In the genomic region with DNA sequence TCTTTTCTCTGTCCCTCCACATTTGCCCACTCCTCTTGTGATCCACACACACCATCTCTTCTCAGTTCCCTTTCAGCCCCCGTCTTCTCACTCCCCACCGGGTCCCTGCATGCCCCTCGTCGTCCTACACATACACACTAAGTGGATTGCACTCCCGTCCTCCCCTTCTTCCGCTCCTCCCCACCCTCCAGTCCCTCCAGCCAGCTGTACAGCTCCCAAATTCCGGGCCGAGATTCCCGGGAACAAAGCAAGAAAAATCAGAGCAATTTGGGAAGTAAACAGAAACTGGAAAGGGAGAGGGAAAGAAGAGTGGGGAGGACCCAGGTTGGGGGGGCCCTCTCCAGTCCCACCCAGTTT, we compare ENCODE assay signal across 2 cellular contexts.
TF ChIP-seq lines count a peak whose summit lies in the region.

No MANE protein-coding gene starts in this region.

TF ChIP-seq in A549, 52 proteins besides CTCF, POLR2A, EP300 and RAD21 (continued from another document):
- TF ChIP-seq, protein P1, sequence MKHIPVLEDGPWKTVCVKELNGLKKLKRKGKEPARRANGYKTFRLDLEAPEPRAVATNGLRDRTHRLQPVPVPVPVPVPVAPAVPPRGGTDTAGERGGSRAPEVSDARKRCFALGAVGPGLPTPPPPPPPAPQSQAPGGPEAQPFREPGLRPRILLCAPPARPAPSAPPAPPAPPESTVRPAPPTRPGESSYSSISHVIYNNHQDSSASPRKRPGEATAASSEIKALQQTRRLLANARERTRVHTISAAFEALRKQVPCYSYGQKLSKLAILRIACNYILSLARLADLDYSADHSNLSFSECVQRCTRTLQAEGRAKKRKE (CRISPR knock-in tag; IDR thresholded peaks at IDR 0.05; ENCODE audit: low read depth): no peak
- TF ChIP-seq MAFK (IDR thresholded peaks at IDR 0.05; ENCODE audit: partially characterized antibody) (no peak), RCOR1 (IDR thresholded peaks at IDR 0.05; ENCODE audit: low read depth, low read length) (no peak), HEYL (CRISPR knock-in tag; IDR thresholded peaks at IDR 0.05) (no peak), NPAS2 (CRISPR knock-in tag; IDR thresholded peaks at IDR 0.05; ENCODE audit: borderline replicate concordance) (no peak), ZC3H11A (IDR thresholded peaks at IDR 0.05) (no peak), ESRRA (IDR thresholded peaks at IDR 0.05; ENCODE audit: borderline replicate concordance, low read length) (no peak), HOXB13 (CRISPR knock-in tag; IDR thresholded peaks at IDR 0.05; ENCODE audit: low read depth) (no peak), POLR2AphosphoS2 (conservative IDR thresholded peaks at IDR 0.05; ENCODE audit: low read length) (no peak), BHLHE40 (IDR thresholded peaks at IDR 0.05; ENCODE audit: low read depth, low read length) (no peak), GATA3 (IDR thresholded peaks at IDR 0.05; ENCODE audit: borderline replicate concordance) (no peak)
- TF ChIP-seq, protein P2, sequence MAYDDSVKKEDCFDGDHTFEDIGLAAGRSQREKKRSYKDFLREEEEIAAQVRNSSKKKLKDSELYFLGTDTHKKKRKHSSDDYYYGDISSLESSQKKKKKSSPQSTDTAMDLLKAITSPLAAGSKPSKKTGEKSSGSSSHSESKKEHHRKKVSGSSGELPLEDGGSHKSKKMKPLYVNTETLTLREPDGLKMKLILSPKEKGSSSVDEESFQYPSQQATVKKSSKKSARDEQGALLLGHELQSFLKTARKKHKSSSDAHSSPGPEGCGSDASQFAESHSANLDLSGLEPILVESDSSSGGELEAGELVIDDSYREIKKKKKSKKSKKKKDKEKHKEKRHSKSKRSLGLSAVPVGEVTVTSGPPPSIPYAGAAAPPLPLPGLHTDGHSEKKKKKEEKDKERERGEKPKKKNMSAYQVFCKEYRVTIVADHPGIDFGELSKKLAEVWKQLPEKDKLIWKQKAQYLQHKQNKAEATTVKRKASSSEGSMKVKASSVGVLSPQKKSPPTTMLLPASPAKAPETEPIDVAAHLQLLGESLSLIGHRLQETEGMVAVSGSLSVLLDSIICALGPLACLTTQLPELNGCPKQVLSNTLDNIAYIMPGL (CRISPR knock-in tag; IDR thresholded peaks at IDR 0.05; ENCODE audit: borderline replicate concordance): no peak
- TF ChIP-seq, protein P3, sequence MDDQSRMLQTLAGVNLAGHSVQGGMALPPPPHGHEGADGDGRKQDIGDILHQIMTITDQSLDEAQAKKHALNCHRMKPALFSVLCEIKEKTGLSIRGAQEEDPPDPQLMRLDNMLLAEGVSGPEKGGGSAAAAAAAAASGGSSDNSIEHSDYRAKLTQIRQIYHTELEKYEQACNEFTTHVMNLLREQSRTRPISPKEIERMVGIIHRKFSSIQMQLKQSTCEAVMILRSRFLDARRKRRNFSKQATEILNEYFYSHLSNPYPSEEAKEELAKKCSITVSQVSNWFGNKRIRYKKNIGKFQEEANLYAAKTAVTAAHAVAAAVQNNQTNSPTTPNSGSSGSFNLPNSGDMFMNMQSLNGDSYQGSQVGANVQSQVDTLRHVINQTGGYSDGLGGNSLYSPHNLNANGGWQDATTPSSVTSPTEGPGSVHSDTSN (IDR thresholded peaks at IDR 0.05): no peak
TF ChIP-seq in A549: peak in this region for 0.

TF ChIP-seq in HEK293, 187 proteins besides CTCF, POLR2A, EP300 and RAD21 (continued from another document and continues in another):
- TF ChIP-seq, protein P4, sequence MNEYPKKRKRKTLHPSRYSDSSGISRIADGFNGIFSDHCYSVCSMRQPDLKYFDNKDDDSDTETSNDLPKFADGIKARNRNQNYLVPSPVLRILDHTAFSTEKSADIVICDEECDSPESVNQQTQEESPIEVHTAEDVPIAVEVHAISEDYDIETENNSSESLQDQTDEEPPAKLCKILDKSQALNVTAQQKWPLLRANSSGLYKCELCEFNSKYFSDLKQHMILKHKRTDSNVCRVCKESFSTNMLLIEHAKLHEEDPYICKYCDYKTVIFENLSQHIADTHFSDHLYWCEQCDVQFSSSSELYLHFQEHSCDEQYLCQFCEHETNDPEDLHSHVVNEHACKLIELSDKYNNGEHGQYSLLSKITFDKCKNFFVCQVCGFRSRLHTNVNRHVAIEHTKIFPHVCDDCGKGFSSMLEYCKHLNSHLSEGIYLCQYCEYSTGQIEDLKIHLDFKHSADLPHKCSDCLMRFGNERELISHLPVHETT (tag by site-specific recombination; IDR thresholded peaks at IDR 0.05): 0 out of 2 replicates have a peak, but pooled peaks have one; percentile 29
- TF ChIP-seq, protein P5, sequence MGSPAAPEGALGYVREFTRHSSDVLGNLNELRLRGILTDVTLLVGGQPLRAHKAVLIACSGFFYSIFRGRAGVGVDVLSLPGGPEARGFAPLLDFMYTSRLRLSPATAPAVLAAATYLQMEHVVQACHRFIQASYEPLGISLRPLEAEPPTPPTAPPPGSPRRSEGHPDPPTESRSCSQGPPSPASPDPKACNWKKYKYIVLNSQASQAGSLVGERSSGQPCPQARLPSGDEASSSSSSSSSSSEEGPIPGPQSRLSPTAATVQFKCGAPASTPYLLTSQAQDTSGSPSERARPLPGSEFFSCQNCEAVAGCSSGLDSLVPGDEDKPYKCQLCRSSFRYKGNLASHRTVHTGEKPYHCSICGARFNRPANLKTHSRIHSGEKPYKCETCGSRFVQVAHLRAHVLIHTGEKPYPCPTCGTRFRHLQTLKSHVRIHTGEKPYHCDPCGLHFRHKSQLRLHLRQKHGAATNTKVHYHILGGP (tag by site-specific recombination; IDR thresholded peaks at IDR 0.05): no peak
- TF ChIP-seq, protein P6, sequence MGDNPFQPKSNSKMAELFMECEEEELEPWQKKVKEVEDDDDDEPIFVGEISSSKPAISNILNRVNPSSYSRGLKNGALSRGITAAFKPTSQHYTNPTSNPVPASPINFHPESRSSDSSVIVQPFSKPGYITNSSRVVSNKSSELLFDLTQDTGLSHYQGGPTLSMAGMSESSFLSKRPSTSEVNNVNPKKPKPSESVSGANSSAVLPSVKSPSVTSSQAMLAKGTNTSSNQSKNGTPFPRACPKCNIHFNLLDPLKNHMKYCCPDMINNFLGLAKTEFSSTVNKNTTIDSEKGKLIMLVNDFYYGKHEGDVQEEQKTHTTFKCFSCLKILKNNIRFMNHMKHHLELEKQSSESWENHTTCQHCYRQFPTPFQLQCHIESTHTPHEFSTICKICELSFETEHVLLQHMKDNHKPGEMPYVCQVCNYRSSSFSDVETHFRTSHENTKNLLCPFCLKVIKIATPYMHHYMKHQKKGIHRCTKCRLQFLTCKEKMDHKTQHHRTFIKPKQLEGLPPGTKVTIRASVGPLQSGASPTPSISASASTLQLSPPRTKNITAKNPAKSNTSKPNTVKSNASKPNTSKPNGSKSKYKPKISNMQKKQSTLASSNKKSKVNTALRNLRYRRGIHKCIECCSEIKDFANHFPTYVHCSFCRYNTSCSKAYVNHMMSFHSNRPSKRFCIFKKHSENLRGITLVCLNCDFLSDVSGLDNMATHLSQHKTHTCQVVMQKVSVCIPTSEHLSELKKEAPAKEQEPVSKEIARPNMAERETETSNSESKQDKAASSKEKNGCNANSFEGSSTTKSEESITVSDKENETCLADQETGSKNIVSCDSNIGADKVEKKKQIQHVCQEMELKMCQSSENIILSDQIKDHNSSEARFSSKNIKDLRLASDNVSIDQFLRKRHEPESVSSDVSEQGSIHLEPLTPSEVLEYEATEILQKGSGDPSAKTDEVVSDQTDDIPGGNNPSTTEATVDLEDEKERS (tag by site-specific recombination; IDR thresholded peaks at IDR 0.05): no peak
- TF ChIP-seq ZBTB20 (tag by site-specific recombination; IDR thresholded peaks at IDR 0.05) (no peak), SALL2 (tag by site-specific recombination; IDR thresholded peaks at IDR 0.05; ENCODE audit: borderline replicate concordance) (no peak), ZNF658 (tag by site-specific recombination; IDR thresholded peaks at IDR 0.05) (no peak), SCRT2 (tag by site-specific recombination; IDR thresholded peaks at IDR 0.05) (no peak), ZFHX2 (tag by site-specific recombination; conservative IDR thresholded peaks at IDR 0.05) (peak; percentile 86), ZFP69B (tag by site-specific recombination; IDR thresholded peaks at IDR 0.05) (no peak), TCF7L2 (IDR thresholded peaks at IDR 0.05; ENCODE audit: borderline replicate concordance, low read depth, low read length) (no peak), ZNF792 (tag by site-specific recombination; IDR thresholded peaks at IDR 0.05) (no peak), ZSCAN30 (tag by site-specific recombination; IDR thresholded peaks at IDR 0.05) (no peak), ZNF394 (tag by site-specific recombination; IDR thresholded peaks at IDR 0.05; ENCODE audit: borderline replicate concordance) (no peak; the same call in 1 of the 2 replicates), GLI2 (tag by site-specific recombination; IDR thresholded peaks at IDR 0.05; ENCODE audit: borderline replicate concordance, low read depth) (no peak), ZBTB7A (tag by site-specific recombination; IDR thresholded peaks at IDR 0.05; ENCODE audit: low read depth) (no peak), ZNF248 (tag by site-specific recombination; IDR thresholded peaks at IDR 0.05) (no peak), ZNF311 (tag by site-specific recombination; IDR thresholded peaks at IDR 0.05; ENCODE audit: borderline replicate concordance) (no peak), ZNF747 (tag by site-specific recombination; IDR thresholded peaks at IDR 0.05) (no peak)
- TF ChIP-seq, protein P7, sequence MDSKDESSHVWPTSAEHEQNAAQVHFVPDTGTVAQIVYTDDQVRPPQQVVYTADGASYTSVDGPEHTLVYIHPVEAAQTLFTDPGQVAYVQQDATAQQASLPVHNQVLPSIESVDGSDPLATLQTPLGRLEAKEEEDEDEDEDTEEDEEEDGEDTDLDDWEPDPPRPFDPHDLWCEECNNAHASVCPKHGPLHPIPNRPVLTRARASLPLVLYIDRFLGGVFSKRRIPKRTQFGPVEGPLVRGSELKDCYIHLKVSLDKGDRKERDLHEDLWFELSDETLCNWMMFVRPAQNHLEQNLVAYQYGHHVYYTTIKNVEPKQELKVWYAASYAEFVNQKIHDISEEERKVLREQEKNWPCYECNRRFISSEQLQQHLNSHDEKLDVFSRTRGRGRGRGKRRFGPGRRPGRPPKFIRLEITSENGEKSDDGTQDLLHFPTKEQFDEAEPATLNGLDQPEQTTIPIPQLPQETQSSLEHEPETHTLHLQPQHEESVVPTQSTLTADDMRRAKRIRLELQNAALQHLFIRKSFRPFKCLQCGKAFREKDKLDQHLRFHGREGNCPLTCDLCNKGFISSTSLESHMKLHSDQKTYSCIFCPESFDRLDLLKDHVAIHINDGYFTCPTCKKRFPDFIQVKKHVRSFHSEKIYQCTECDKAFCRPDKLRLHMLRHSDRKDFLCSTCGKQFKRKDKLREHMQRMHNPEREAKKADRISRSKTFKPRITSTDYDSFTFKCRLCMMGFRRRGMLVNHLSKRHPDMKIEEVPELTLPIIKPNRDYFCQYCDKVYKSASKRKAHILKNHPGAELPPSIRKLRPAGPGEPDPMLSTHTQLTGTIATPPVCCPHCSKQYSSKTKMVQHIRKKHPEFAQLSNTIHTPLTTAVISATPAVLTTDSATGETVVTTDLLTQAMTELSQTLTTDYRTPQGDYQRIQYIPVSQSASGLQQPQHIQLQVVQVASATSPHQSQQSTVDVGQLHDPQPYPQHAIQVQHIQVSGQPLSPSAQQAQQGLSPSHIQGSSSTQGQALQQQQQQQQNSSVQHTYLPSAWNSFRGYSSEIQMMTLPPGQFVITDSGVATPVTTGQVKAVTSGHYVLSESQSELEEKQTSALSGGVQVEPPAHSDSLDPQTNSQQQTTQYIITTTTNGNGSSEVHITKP (tag by site-specific recombination; IDR thresholded peaks at IDR 0.05): 0 out of 2 replicates have a peak, but pooled peaks have one; percentile 22
- TF ChIP-seq, protein P8, sequence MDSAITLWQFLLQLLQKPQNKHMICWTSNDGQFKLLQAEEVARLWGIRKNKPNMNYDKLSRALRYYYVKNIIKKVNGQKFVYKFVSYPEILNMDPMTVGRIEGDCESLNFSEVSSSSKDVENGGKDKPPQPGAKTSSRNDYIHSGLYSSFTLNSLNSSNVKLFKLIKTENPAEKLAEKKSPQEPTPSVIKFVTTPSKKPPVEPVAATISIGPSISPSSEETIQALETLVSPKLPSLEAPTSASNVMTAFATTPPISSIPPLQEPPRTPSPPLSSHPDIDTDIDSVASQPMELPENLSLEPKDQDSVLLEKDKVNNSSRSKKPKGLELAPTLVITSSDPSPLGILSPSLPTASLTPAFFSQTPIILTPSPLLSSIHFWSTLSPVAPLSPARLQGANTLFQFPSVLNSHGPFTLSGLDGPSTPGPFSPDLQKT (IDR thresholded peaks at IDR 0.05; ENCODE audit: borderline replicate concordance, low read depth, low read length): no peak
- TF ChIP-seq, protein P9, sequence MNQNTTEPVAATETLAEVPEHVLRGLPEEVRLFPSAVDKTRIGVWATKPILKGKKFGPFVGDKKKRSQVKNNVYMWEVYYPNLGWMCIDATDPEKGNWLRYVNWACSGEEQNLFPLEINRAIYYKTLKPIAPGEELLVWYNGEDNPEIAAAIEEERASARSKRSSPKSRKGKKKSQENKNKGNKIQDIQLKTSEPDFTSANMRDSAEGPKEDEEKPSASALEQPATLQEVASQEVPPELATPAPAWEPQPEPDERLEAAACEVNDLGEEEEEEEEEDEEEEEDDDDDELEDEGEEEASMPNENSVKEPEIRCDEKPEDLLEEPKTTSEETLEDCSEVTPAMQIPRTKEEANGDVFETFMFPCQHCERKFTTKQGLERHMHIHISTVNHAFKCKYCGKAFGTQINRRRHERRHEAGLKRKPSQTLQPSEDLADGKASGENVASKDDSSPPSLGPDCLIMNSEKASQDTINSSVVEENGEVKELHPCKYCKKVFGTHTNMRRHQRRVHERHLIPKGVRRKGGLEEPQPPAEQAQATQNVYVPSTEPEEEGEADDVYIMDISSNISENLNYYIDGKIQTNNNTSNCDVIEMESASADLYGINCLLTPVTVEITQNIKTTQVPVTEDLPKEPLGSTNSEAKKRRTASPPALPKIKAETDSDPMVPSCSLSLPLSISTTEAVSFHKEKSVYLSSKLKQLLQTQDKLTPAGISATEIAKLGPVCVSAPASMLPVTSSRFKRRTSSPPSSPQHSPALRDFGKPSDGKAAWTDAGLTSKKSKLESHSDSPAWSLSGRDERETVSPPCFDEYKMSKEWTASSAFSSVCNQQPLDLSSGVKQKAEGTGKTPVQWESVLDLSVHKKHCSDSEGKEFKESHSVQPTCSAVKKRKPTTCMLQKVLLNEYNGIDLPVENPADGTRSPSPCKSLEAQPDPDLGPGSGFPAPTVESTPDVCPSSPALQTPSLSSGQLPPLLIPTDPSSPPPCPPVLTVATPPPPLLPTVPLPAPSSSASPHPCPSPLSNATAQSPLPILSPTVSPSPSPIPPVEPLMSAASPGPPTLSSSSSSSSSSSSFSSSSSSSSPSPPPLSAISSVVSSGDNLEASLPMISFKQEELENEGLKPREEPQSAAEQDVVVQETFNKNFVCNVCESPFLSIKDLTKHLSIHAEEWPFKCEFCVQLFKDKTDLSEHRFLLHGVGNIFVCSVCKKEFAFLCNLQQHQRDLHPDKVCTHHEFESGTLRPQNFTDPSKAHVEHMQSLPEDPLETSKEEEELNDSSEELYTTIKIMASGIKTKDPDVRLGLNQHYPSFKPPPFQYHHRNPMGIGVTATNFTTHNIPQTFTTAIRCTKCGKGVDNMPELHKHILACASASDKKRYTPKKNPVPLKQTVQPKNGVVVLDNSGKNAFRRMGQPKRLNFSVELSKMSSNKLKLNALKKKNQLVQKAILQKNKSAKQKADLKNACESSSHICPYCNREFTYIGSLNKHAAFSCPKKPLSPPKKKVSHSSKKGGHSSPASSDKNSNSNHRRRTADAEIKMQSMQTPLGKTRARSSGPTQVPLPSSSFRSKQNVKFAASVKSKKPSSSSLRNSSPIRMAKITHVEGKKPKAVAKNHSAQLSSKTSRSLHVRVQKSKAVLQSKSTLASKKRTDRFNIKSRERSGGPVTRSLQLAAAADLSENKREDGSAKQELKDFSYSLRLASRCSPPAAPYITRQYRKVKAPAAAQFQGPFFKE (tag by site-specific recombination; IDR thresholded peaks at IDR 0.05; ENCODE audit: borderline replicate concordance): no peak
